1 cellular context compared by ENCODE assay signal in genomic region chr4:112327950-112328349, GRCh38.
TF ChIP-seq lines count a peak whose summit lies in the region.

No MANE protein-coding gene starts in this region.

TF ChIP-seq in HEK293, 187 proteins besides CTCF, POLR2A, EP300 and RAD21 (continued from another document):
- TF ChIP-seq ZNF433 (tag by site-specific recombination; IDR thresholded peaks at IDR 0.05; ENCODE audit: low read depth) (no peak), SALL2 (tag by site-specific recombination; IDR thresholded peaks at IDR 0.05; ENCODE audit: borderline replicate concordance) (no peak)
